In the genomic region with DNA sequence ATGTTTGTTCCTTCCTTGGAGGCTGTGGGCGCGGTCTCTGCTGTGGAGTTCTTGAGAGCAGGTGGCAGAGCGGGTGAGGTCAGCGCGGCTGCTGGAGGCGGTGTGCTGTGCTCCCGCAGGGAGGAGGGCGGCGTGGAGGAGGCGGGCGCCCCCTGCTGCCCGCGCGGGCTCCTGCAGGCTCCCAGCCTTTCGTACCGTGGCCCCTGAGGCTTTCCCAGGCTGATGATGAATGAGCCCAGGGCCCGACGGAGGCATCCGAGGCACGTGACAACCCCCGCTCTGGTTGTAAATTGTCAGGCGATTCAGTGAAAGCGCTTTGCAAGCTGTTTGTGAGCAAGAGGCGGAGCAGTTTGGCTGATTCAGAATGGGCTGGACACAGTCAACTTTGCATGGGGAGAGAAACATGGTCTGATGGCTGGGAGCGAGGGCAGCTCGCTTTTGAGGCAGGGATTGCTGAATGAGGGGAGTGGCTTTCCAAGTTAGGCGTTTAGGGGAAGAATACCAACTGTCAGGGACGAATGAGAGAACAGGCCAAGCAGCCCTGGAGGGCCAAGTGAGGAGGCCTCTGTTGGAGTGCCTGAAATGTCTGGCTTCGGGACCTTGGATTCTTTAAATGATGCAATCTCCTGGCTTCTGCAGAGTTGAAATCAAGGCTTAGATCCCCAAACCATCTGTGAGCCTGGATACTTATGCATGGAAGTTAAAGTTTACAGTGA, we compare ENCODE assay signal across 8 cellular contexts. TPM values are rescaled to one million over a fixed set of nuclear protein-coding genes. Genes with fewer than 3 reads are reported as not detected.
DNase-seq lines count a peak whose midpoint lies in the region; ATAC-seq and TF ChIP-seq lines count a peak whose summit lies in the region.

No MANE protein-coding gene starts in this region.

- ATAC-seq in GM19324 (IDR thresholded peaks at IDR 0.05; ENCODE audit: low FRiP score, unreplicated experiment) (peak; percentile 65), foreskin keratinocyte (peak; percentile 98)

- H3K4me1 ChIP-seq in HUES48 (ENCODE audit: control insufficient read depth, insufficient read depth, low read length) = peaks cover 6% of the 10 kb centered on the region
- H3K4me1 ChIP-seq in foreskin keratinocyte = no peaks in the 10 kb centered on the region
- H3K4me1 ChIP-seq in neutrophil (ENCODE audit: control insufficient read depth in 1 of 2, insufficient read depth in 1 of 2, low read depth in 1 of 2, low read length in 1 of 2) = no peaks in the 10 kb centered on the region
- H3K4me1 ChIP-seq in stomach smooth muscle (ENCODE audit: control insufficient read depth, insufficient read depth, low read length) = peaks cover 36% of the 10 kb centered on the region

- H3K36me3 ChIP-seq in HUES48 (ENCODE audit: control insufficient read depth, insufficient read depth, low read length) = no peaks in the 10 kb centered on the region
- no peaks in the 10 kb centered on the region for H3K36me3 ChIP-seq in neutrophil
- peaks cover 0 to 9% of the 10 kb centered on the region in 2 donors for H3K36me3 ChIP-seq in stomach smooth muscle (ENCODE audit: control insufficient read depth in 2 of 2, insufficient read depth in 2 of 2, low read length in 2 of 2)

- H3K9ac ChIP-seq in HUES48 (ENCODE audit: low read depth, low read length) (peak overlapping the region; percentile 47), stomach smooth muscle (ENCODE audit: low read length in 2 of 2) (peak overlapping the region; percentile 40 to 55)

- H3K4me3 ChIP-seq in AG09309 (ENCODE audit: control insufficient read depth, low read depth, low read length) (peak overlapping the region; percentile 7), HUES48 (ENCODE audit: low read depth, low read length) (peak overlapping the region; percentile 38), neutrophil (ENCODE audit: low read depth in 1 of 2, low read length in 1 of 2) (no peak overlapping the region), stomach smooth muscle (ENCODE audit: low read length in 2 of 2) (peak overlapping the region in 1 of 2 donors; percentile 58)

- H3K27me3 ChIP-seq in HUES48 (ENCODE audit: control insufficient read depth, insufficient read depth, low read length) = peaks cover 4% of the 10 kb centered on the region; the same call in 1 of the 2 replicates
- H3K27me3 ChIP-seq in foreskin keratinocyte = peaks cover 17% of the 10 kb centered on the region
- peaks cover 61% of the 10 kb centered on the region for H3K27me3 ChIP-seq in neutrophil
- no peaks in the 10 kb centered on the region for H3K27me3 ChIP-seq in stomach smooth muscle (ENCODE audit: control insufficient read depth in 1 of 2, insufficient read depth in 2 of 2, low read length in 2 of 2)

- H3K27ac ChIP-seq in HUES48 (ENCODE audit: low read depth, low read length) (peak overlapping the region; percentile 68), foreskin keratinocyte (no peak overlapping the region), neutrophil (no peak overlapping the region), stomach smooth muscle (ENCODE audit: low read length) (peak overlapping the region; percentile 80)

- peak; percentile 95 for DNase-seq in AG09309 (ENCODE audit: low read depth)
- peak; percentile 96 for DNase-seq in RPMI7951 (ENCODE audit: low read depth)
- DNase-seq in activated gamma-delta T cell treated with Interleukin-2 at 50 U/mL for 16 hours = peak; percentile 67
- DNase-seq in foreskin keratinocyte = peak; percentile 90 to 97

- H3K9me3 ChIP-seq in HUES48 (ENCODE audit: control insufficient read depth, insufficient read depth, low read length) (peaks cover 19% of the 10 kb centered on the region), neutrophil (no peaks in the 10 kb centered on the region), stomach smooth muscle (ENCODE audit: control insufficient read depth in 2 of 2, low read length in 2 of 2) (no peaks in the 10 kb centered on the region)

- TF ChIP-seq CTCF in AG09309 (IDR thresholded peaks at IDR 0.05; ENCODE audit: control insufficient read depth, insufficient read depth, low read depth, low read length, missing control alignments) (peak; percentile 89), foreskin keratinocyte (conservative IDR thresholded peaks at IDR 0.05) (peak; percentile 100), neutrophil (IDR thresholded peaks at IDR 0.05) (peak; percentile 65)

RNA-seq across cellular contexts. Expression of a gene that starts 46.6 kb away (rescaled TPM):
- total RNA-seq in RPMI7951 (2014; rRNA removed; shearing (Covaris generic)) = 1.3 and 1.4 TPM in 2 replicates
- 1.1 and 1.7 TPM in 2 replicates for total RNA-seq in foreskin keratinocyte
- 0.59 and 0.65 TPM in 2 replicates for polyA plus RNA-seq in foreskin keratinocyte

Comparison
In these comparisons a context has a peak if more than half of its experiments do, and no peak if none do; other contexts are left out.
1. H3K4me3 ChIP-seq: peak in AG09309 (single experiment) and HUES48 (single experiment); none in neutrophil (0 of 2).
2. H3K27ac ChIP-seq: peak in HUES48 (single experiment) and stomach smooth muscle (single experiment); none in foreskin keratinocyte (single experiment) and neutrophil (single experiment).
3. Peak in every context shown above with its lines, with median percentiles within 50 percentile points of each other: DNase-seq and CTCF ChIP-seq.